Comparison of ENCODE assay signal across 8 cellular contexts in the genomic region with DNA sequence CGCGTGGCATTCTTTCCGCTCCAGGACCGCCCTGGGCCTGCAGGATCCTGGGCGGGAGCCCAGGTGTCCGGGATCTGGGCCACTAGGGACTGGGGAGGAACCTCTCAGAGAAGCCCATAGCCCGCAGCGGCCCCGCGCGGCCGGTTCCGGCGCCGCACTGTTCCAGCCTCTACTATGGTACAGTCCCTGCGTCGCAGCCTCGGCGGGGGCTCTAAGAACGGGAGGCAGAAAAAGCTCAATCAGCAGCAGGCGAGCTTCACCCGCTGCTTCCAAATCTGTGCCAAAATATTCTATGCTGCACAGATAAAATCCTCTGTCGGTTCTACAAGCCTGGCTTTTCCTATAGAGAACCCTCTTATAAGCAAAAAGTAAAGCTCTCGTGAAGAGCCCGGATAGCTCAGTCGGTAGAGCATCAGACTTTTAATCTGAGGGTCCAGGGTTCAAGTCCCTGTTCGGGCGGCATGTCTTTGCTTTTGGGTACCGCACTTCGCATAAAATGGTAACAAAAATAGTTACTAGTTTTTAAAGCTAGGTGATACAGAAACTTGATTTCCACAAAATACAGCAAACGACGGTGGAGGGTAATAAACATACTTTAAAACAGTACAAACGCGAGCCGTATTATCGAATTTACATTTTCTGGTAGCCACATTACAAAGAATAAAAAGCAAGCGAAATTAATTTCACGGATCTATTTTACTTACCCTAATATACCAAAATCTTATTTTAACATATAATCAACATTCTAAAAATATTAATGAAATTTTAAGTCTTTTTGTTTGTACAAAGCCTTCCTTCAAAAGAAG. TPM values are rescaled to one million over a fixed set of nuclear protein-coding genes. Genes with fewer than 3 reads are reported as not detected.
DNase-seq lines count a peak whose midpoint lies in the region; ATAC-seq, FAIRE-seq and TF ChIP-seq lines count a peak whose summit lies in the region.

No MANE protein-coding gene starts in this region.

- TF ChIP-seq POLR2A in GM12892 (IDR thresholded peaks at IDR 0.05; ENCODE audit: low read depth, low read length) = no peak

- H3K9ac ChIP-seq in colonic mucosa (ENCODE audit: low read depth in 2 of 2, low read length in 2 of 2) = peak overlapping the region; percentile 56 to 75

- no peaks in the 10 kb centered on the region for H3K36me3 ChIP-seq in colonic mucosa

- peaks cover 53% of the 10 kb centered on the region for H3K4me1 Mint-ChIP-seq in activated CD4-positive, alpha-beta T cell treated with anti-CD3 and anti-CD28 coated beads, Interleukin-2, amount 10 ng/mL, durations not matched to agents 7 days and 5 days

- H3K4me3 ChIP-seq in colonic mucosa = peak overlapping the region; percentile 45

- POLR2A ChIA-PET in activated CD4-positive, alpha-beta T cell treated with anti-CD3 and anti-CD28 coated beads, Interleukin-2, amount 10 ng/mL, durations not matched to agents 7 days and 5 days (lab: Charles Lee) = interaction anchor here (0.6 to 1.7 kb wide), 4 partner anchors 54 to 128 kb away, joined by 3 to 10 read pairs (median 6); partner anchors contain the start of genes AURKB, BORCS6 and CTC1

- CTCF ChIA-PET in activated CD4-positive, alpha-beta T cell treated with anti-CD3 and anti-CD28 coated beads, Interleukin-2, amount 10 ng/mL, durations not matched to agents 7 days and 5 days (lab: Charles Lee) = interaction anchor here (0.6 to 5.8 kb wide), 43 partner anchors 8 to 470 kb away, joined by 3 to 32 read pairs (median 5); partner anchors contain the start of genes AURKB, BORCS6, CTC1 and PFAS

- H3K27ac ChIP-seq in colonic mucosa (peak overlapping the region; percentile 56), layer of hippocampus (ENCODE audit: low read depth, low read length) (peak overlapping the region; percentile 87)

- intact Hi-C loops in colonic mucosa (cut with DNase I) = loop anchor here (5.0 kb wide), 1 partner anchor 47 kb away; no protein-coding TSS in a partner anchor

- DNase-seq in GM12892 (ENCODE audit: insufficient read length) = peak; percentile 81
- DNase-seq in NCI-H526 (lab: John Stamatoyannopoulos, UW) = peak; percentile 42 to 87
- peak; percentile 86 for DNase-seq in activated CD4-positive, alpha-beta T cell treated with anti-CD3 and anti-CD28 coated beads, Interleukin-2, amount 10 ng/mL, durations not matched to agents 7 days and 5 days
- peak; percentile 90 for DNase-seq in colonic mucosa
- peak in 3 of 4 experiments; percentile 68 to 82 (median 75) for DNase-seq in stimulated activated CD4-positive, alpha-beta T cell treated with anti-CD3 and anti-CD28 coated beads, Interleukin-1b, Interleukin-23, amount 100 ng/mL, for 24 hours (ENCODE audit: low read depth in 4 of 4, low spot score in 1 of 4)
- DNase-seq in NCI-H524 treated with DMSO at 0.1 percent for 48 hours (lab: John Stamatoyannopoulos, UW) = no peak

- peak; percentile 91 for TF ChIP-seq CTCF in colonic mucosa (IDR thresholded peaks at IDR 0.05)

- H3K36me3 Mint-ChIP-seq in activated CD4-positive, alpha-beta T cell treated with anti-CD3 and anti-CD28 coated beads, Interleukin-2, amount 10 ng/mL, durations not matched to agents 7 days and 5 days (ENCODE audit: low read depth) = no peaks in the 10 kb centered on the region

- H3K9me3 ChIP-seq in colonic mucosa = no peaks in the 10 kb centered on the region

- peaks cover 39% of the 10 kb centered on the region for H3K4me1 ChIP-seq in colonic mucosa

- H3K27ac Mint-ChIP-seq in activated CD4-positive, alpha-beta T cell treated with anti-CD3 and anti-CD28 coated beads, Interleukin-2, amount 10 ng/mL, durations not matched to agents 7 days and 5 days = peak overlapping the region; percentile 88

- no peaks in the 10 kb centered on the region for H3K9me3 Mint-ChIP-seq in activated CD4-positive, alpha-beta T cell treated with anti-CD3 and anti-CD28 coated beads, Interleukin-2, amount 10 ng/mL, durations not matched to agents 7 days and 5 days

- peak; percentile 87 for FAIRE-seq in GM12892 (lab: Jason Lieb, UNC)

- peaks cover 52% of the 10 kb centered on the region for H3K27me3 ChIP-seq in colonic mucosa
- H3K27me3 ChIP-seq in layer of hippocampus (ENCODE audit: control insufficient read depth, insufficient read depth, low read length) = peaks cover 4% of the 10 kb centered on the region

- peak; percentile 42 for ATAC-seq in HG03280 (IDR thresholded peaks at IDR 0.05; ENCODE audit: unreplicated experiment)

- H3K4me3 Mint-ChIP-seq in activated CD4-positive, alpha-beta T cell treated with anti-CD3 and anti-CD28 coated beads, Interleukin-2, amount 10 ng/mL, durations not matched to agents 7 days and 5 days = peak overlapping the region; percentile 85

- peaks cover 65% of the 10 kb centered on the region for H3K27me3 Mint-ChIP-seq in activated CD4-positive, alpha-beta T cell treated with anti-CD3 and anti-CD28 coated beads, Interleukin-2, amount 10 ng/mL, durations not matched to agents 7 days and 5 days

RNA-seq across cellular contexts. Expression of gene ALOXE3, which starts 0.7 kb away (rescaled TPM):
- not detected for polyA plus RNA-seq in GM12892 (2012; ENCODE audit: missing spikeins)
- not detected for total RNA-seq in activated CD4-positive, alpha-beta T cell treated with anti-CD3 and anti-CD28 coated beads, Interleukin-2, amount 10 ng/mL, durations not matched to agents 7 days and 5 days
- not detected for total RNA-seq in colonic mucosa

RNA-seq across cellular contexts. Expression of gene HES7, which starts 4.9 kb away (rescaled TPM):
- 0.21 TPM for polyA plus RNA-seq in GM12892 (2012; ENCODE audit: missing spikeins)
- total RNA-seq in activated CD4-positive, alpha-beta T cell treated with anti-CD3 and anti-CD28 coated beads, Interleukin-2, amount 10 ng/mL, durations not matched to agents 7 days and 5 days = under 1 TPM; 0.15 to 0.20 TPM
- not detected for total RNA-seq in colonic mucosa

RNA-seq across cellular contexts. Expression of gene ALOX12B, which starts 31.5 kb away (rescaled TPM):
- not detected for polyA plus RNA-seq in GM12892 (2012; ENCODE audit: missing spikeins)
- total RNA-seq in activated CD4-positive, alpha-beta T cell treated with anti-CD3 and anti-CD28 coated beads, Interleukin-2, amount 10 ng/mL, durations not matched to agents 7 days and 5 days = under 1 TPM; 0.27 to 0.31 TPM
- total RNA-seq in colonic mucosa = under 1 TPM; 0.48 to 0.69 TPM

RNA-seq across cellular contexts. Expression of gene PER1, which starts 33.2 kb away (rescaled TPM):
- 11.8 TPM for polyA plus RNA-seq in GM12892 (2012; ENCODE audit: missing spikeins)
- total RNA-seq in activated CD4-positive, alpha-beta T cell treated with anti-CD3 and anti-CD28 coated beads, Interleukin-2, amount 10 ng/mL, durations not matched to agents 7 days and 5 days = 10 to 100 TPM; 26.9 to 28.7 TPM
- 10 to 100 TPM; 19.7 to 43.6 TPM for total RNA-seq in colonic mucosa

RNA-seq across cellular contexts. Expression of gene VAMP2, which starts 43.8 kb away (rescaled TPM):
- 32.1 TPM for polyA plus RNA-seq in GM12892 (2012; ENCODE audit: missing spikeins)
- 10 to 100 TPM; 71.1 to 79.1 TPM for total RNA-seq in activated CD4-positive, alpha-beta T cell treated with anti-CD3 and anti-CD28 coated beads, Interleukin-2, amount 10 ng/mL, durations not matched to agents 7 days and 5 days
- total RNA-seq in colonic mucosa = 10 to 100 TPM; 34.0 to 38.8 TPM
